In the genomic region with DNA sequence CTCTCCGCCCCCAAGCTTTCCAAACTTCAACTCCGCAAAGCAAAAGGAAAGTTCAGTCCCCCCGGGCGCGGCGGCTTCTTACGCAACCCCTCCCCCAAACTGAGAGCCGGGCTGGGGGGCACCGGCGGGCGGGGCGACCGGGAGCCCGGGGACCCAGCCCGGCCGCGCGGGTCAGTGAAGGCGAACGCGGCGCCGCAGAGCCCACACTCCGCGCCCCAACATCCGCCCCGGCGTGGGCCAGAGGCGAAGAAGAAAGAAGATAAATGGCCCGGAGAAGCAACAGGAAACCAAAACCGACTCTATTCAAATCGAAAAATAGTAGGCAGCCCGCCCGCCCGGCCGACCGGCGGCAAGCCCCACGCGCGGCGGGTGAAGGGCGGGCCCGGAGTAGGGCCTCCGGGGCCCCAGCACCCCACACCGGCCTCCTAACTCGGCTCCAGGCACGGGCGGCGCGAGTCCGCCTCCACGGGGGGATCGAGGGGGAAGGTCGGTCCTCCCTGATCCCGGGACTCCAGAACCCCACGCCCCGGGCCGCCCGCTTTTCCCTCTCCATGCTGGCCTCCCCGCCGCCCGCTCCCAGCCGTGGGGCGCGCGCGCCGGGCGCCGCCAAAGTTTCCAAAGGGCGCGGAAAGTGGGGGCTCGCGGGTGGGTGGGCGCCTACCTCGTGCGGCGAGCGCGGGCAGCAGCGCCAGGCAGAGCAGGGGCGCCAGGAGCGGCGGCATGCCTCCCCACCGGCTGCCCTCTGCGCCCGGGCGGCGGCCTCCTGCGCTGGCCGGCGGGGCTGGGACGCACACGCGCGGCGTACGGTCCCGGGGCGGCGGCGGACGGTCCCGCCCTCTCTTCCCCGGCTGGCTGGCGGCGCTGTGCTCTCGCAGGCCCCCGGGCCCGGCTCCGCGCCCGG, we compare ENCODE assay signal across 8 cellular contexts. TPM values are rescaled to one million over a fixed set of nuclear protein-coding genes. Genes with fewer than 3 reads are reported as not detected.
DNase-seq lines count a peak whose midpoint lies in the region; ATAC-seq, FAIRE-seq and TF ChIP-seq lines count a peak whose summit lies in the region.

No MANE protein-coding gene starts in this region.

- no peak overlapping the region for H3K23ac ChIP-seq in trophoblast cell (ENCODE audit: low read length)

- H3K9me3 ChIP-seq in BLaER1 = no peaks in the 10 kb centered on the region
- H3K9me3 ChIP-seq in KOPT-K1 (ENCODE audit: insufficient read depth, low read length, poor library complexity, severe bottlenecking) = no peaks in the 10 kb centered on the region
- H3K9me3 ChIP-seq in trophoblast cell (ENCODE audit: insufficient read depth, low read depth, low read length) = no peaks in the 10 kb centered on the region

- H4K8ac ChIP-seq in trophoblast cell (ENCODE audit: low read depth, low read length) = peak overlapping the region; percentile 33

- H3K4me2 ChIP-seq in BLaER1 (peak overlapping the region; percentile 98), trophoblast cell (ENCODE audit: low read length) (peak overlapping the region; percentile 73)

- H3K36me3 ChIP-seq in BLaER1 (peaks cover 36% of the 10 kb centered on the region), KOPT-K1 (ENCODE audit: insufficient read depth, low read length) (peaks cover 46% of the 10 kb centered on the region), trophoblast cell (ENCODE audit: control insufficient read depth in 1 of 2, insufficient read depth in 2 of 2, low read length in 2 of 2) (peaks cover 0 to 20% of the 10 kb centered on the region in 2 experiments)

- peak overlapping the region; percentile 93 for H3K27ac ChIP-seq in BLaER1
- H3K27ac ChIP-seq in KOPT-K1 (ENCODE audit: low read depth, low read length, poor library complexity, severe bottlenecking) = peak overlapping the region; percentile 91
- H3K27ac ChIP-seq in trophoblast cell (ENCODE audit: low read depth, low read length) = no peak overlapping the region

- H3K14ac ChIP-seq in trophoblast cell (ENCODE audit: low read length) = peak overlapping the region; percentile 45

- H3K4me3 ChIP-seq in BLaER1 (peak overlapping the region; percentile 97), trophoblast cell (ENCODE audit: low read depth, low read length) (peak overlapping the region; percentile 77)

- H3K18ac ChIP-seq in trophoblast cell (ENCODE audit: low read length) = peak overlapping the region; percentile 44

- peak; percentile 45 for DNase-seq in activated T-cell treated with anti-CD3 and anti-CD28 coated beads for 4 hours
- DNase-seq in fibroblast of gingiva (ENCODE audit: low read depth) = peak; percentile 5
- DNase-seq in trophoblast cell = no peak
- DNase-seq in RCC 7860 (ENCODE audit: low spot score) = no peak
- DNase-seq in omental fat pad (ENCODE audit: low spot score) = no peak

- peak overlapping the region; percentile 16 for H4K12ac ChIP-seq in trophoblast cell (ENCODE audit: low read depth, low read length)

- H2AK5ac ChIP-seq in trophoblast cell (ENCODE audit: low read length) = no peak overlapping the region

- no peak overlapping the region for H2BK5ac ChIP-seq in trophoblast cell (ENCODE audit: low read depth, low read length, poor library complexity)

- FAIRE-seq in RCC 7860 (lab: Jason Lieb, UNC) = no peak

- H2BK12ac ChIP-seq in trophoblast cell (ENCODE audit: low read length) = no peak overlapping the region

- WGBS in trophoblast cell (ENCODE audit: extremely low coverage, insufficient coverage, insufficient read length) = no CpG with 5 or more reads among the region's 114 CpGs

- H3K79me2 ChIP-seq in trophoblast cell (ENCODE audit: control insufficient read depth, insufficient read depth, low read length, poor library complexity) = peaks cover 7% of the 10 kb centered on the region

- H3K27me3 ChIP-seq in BLaER1 (no peaks in the 10 kb centered on the region), trophoblast cell (ENCODE audit: insufficient read depth, low read length) (peaks cover 12% of the 10 kb centered on the region)

- ATAC-seq in GM21515 (IDR thresholded peaks at IDR 0.05; ENCODE audit: unreplicated experiment) = peak; percentile 22
- ATAC-seq in omental fat pad (ENCODE audit: low FRiP score) = no peak

- H3K4me1 ChIP-seq in BLaER1 (peaks cover 82% of the 10 kb centered on the region), trophoblast cell (ENCODE audit: control insufficient read depth in 1 of 2, insufficient read depth in 2 of 2, low read length in 2 of 2) (peaks cover 20 to 28% of the 10 kb centered on the region in 2 experiments)

- H2BK120ac ChIP-seq in trophoblast cell (ENCODE audit: insufficient read depth, low read length, poor library complexity) = no peak overlapping the region

- no peak overlapping the region for H2AFZ ChIP-seq in trophoblast cell (ENCODE audit: insufficient read depth, low read length, poor library complexity)

- H3K79me1 ChIP-seq in trophoblast cell (ENCODE audit: low read length) = peaks cover 21% of the 10 kb centered on the region

- H3K9ac ChIP-seq in BLaER1 (peak overlapping the region; percentile 93), trophoblast cell (ENCODE audit: low read length) (peak overlapping the region; percentile 23)

- TF ChIP-seq CTCF in omental fat pad (IDR thresholded peaks at IDR 0.05) = no peak

- H3K4ac ChIP-seq in trophoblast cell (ENCODE audit: low read depth, low read length) = no peak overlapping the region

- H4K91ac ChIP-seq in trophoblast cell (ENCODE audit: low read depth, low read length) = peak overlapping the region; percentile 65

- H4K20me1 ChIP-seq in BLaER1 = peaks cover 51% of the 10 kb centered on the region

RNA-seq across cellular contexts. Expression of gene NOTCH1, which starts 0.5 kb away (rescaled TPM):
- polyA plus RNA-seq in trophoblast cell (2013) = 28.5 and 29.7 TPM in 2 replicates
- total RNA-seq in omental fat pad = 10 to 100 TPM; 10.4 to 61.8 (median 55.1) TPM

Comparison
In these comparisons a context has a peak if more than half of its experiments do, and no peak if none do; other contexts are left out.
1. DNase-seq: peak in activated T-cell treated with anti-CD3 and anti-CD28 coated beads for 4 hours (single experiment) and fibroblast of gingiva (single experiment); none in trophoblast cell (0 of 2), RCC 7860 (single experiment) and omental fat pad (single experiment).